ENCODE assay signal across 8 cellular contexts in genomic region chr12:102062419-102062806, GRCh38. TPM values are rescaled to one million over a fixed set of nuclear protein-coding genes. Genes with fewer than 3 reads are reported as not detected.
A peak's percentile ranks its signal among the peaks of the same experiment; 100 is the strongest.
DNase-seq lines count a peak whose midpoint lies in the region; ATAC-seq and TF ChIP-seq lines count a peak whose summit lies in the region.

No MANE protein-coding gene starts in this region.

- no peaks in the 10 kb centered on the region for H3K27me3 ChIP-seq in A673 (replicated peaks; ENCODE audit: insufficient read depth, low read depth, low read length, poor library complexity)

- POLR2A ChIA-PET in A673 (lab: Charles Lee; ENCODE audit: low non-redundant PET): no interaction called here

- intact Hi-C loops in A673 (cut with micrococcal nuclease; ENCODE audit: unreplicated experiment): no loop called here

- in situ Hi-C loops in astrocyte of the spinal cord (cut with HindIII; ENCODE audit: low sequenced_read_pairs): no loop called here

- CTCF ChIA-PET in A673 (lab: Charles Lee): interaction anchor here (0.8 kb wide), 1 partner anchor 707 kb away, joined by 4 read pairs; no protein-coding TSS in a partner anchor

- DNase-seq in A673 (ENCODE audit: low spot score) (no peak), HFFc6 (no peak), astrocyte of the spinal cord (ENCODE audit: low read depth, low spot score) (no peak), naive B cell (no peak), DMS53 treated with DMSO at 0.1 percent for 48 hours (lab: John Stamatoyannopoulos, UW; ENCODE audit: unreplicated experiment) (no peak), NCI-H146 (lab: John Stamatoyannopoulos, UW) (no peak), NCI-H1694 treated with DMSO at 0.1 percent for 48 hours (lab: John Stamatoyannopoulos, UW) (no peak)
- no peak for DNase-seq in stimulated activated CD4-positive, alpha-beta T cell treated with anti-CD3 and anti-CD28 coated beads, Interleukin-1b, Interleukin-23, amount 100 ng/mL, for 48 hours

- H3K27ac Mint-ChIP-seq in HFFc6 (peak overlapping the region; percentile 94; the same call in 1 of the 2 replicates), naive B cell (peak overlapping the region in 4 of 6 donors; percentile 97 to 100 (median 99))

- H3K9me3 Mint-ChIP-seq in HFFc6 (no peaks in the 10 kb centered on the region), naive B cell (peaks cover 0 to 2% (median 0%) of the 10 kb centered on the region in 7 donors)

- BruUV-seq in A673 (replicated peaks; lab: Mats Ljungman, UMichigan): no TSS peak

- H3K27me3 Mint-ChIP-seq in HFFc6 (ENCODE audit: insufficient read depth) (0 out of 2 replicates have a peak, but pooled peaks cover 2% of the 10 kb centered on the region), naive B cell (peaks cover 0 to 20% (median 8%) of the 10 kb centered on the region in 3 donors)

- H3K4me1 ChIP-seq in A673 (ENCODE audit: insufficient read depth, low read length, poor library complexity, severe bottlenecking): peaks cover 3% of the 10 kb centered on the region

- H3K27ac ChIP-seq in A673 (ENCODE audit: low read depth, low read length, poor library complexity, severe bottlenecking): no peak overlapping the region

- TF ChIP-seq CTCF in A673 (conservative IDR thresholded peaks at IDR 0.05; ENCODE audit: low read depth, low read length) (no peak), HFFc6 (IDR thresholded peaks at IDR 0.05) (no peak), astrocyte of the spinal cord (IDR thresholded peaks at IDR 0.05; ENCODE audit: low read depth, low read length) (no peak)

- H3K4me3 ChIP-seq in A673 (ENCODE audit: low read depth, low read length, poor library complexity, severe bottlenecking) (peak overlapping the region; percentile 68), astrocyte of the spinal cord (ENCODE audit: low read depth, low read length) (peak overlapping the region; percentile 90)

- H3K9me3 ChIP-seq in A673 (ENCODE audit: low read depth, low read length, poor library complexity, severe bottlenecking): no peaks in the 10 kb centered on the region

- H3K36me3 ChIP-seq in A673 (ENCODE audit: insufficient read depth, low read length, poor library complexity, severe bottlenecking): no peaks in the 10 kb centered on the region

- ATAC-seq in naive B cell (ENCODE audit: low read depth in 2 of 2): no peak

- H3K36me3 Mint-ChIP-seq in HFFc6 (ENCODE audit: low read depth) (peaks cover 13% of the 10 kb centered on the region; the same call in 1 of the 2 replicates), naive B cell (peaks cover 7 to 8% of the 10 kb centered on the region in 2 donors)

- H3K4me3 Mint-ChIP-seq in HFFc6: peak overlapping the region; percentile 94
- H3K4me3 Mint-ChIP-seq in naive B cell: peak overlapping the region in 7 of 8 donors; percentile 89 to 99 (median 97)

- H3K4me1 Mint-ChIP-seq in HFFc6 (ENCODE audit: low read depth) (peaks cover 26% of the 10 kb centered on the region), naive B cell (peaks cover 16 to 36% (median 22%) of the 10 kb centered on the region in 3 donors)

RNA-seq across cellular contexts. Expression of gene WASHC3, which starts 0.6 kb away (rescaled TPM):
- 16.6 and 18.0 TPM in 2 replicates for total RNA-seq in A673 (2021)
- total RNA-seq in HFFc6 (2021; fragmentation: NEBNext Ultra II Directional; extraction: Animal tissue kit (Norgen Biotek cat#: 25700)): 10 to 100 TPM; 49.2 to 61.0 (median 54.8) TPM
- polyA plus RNA-seq in naive B cell (ENCODE audit: low read depth in 6 of 6): 100 to 1,000 TPM in 5 of 6 donors, 10 to 100 TPM in 1; 77.8 to 146 (median 122) TPM

RNA-seq across cellular contexts. Expression of gene NUP37, which starts 57.5 kb away (rescaled TPM):
- total RNA-seq in A673 (2021): 48.4 and 57.3 TPM in 2 replicates
- 10 to 100 TPM; 36.0 to 53.9 (median 47.8) TPM for total RNA-seq in HFFc6 (2021; fragmentation: NEBNext Ultra II Directional; extraction: Animal tissue kit (Norgen Biotek cat#: 25700))
- 10 to 100 TPM; 31.4 to 39.6 (median 37.6) TPM for polyA plus RNA-seq in naive B cell (ENCODE audit: low read depth in 6 of 6)

RNA-seq across cellular contexts. Expression of gene PARPBP, which starts 57.6 kb away (rescaled TPM):
- total RNA-seq in A673 (2021): 37.8 and 43.0 TPM in 2 replicates
- total RNA-seq in HFFc6 (2021; fragmentation: NEBNext Ultra II Directional; extraction: Animal tissue kit (Norgen Biotek cat#: 25700)): 10 to 100 TPM in 5 of 6 experiments, 1 to 10 TPM in 1; 8.6 to 13.6 (median 12.6) TPM
- polyA plus RNA-seq in naive B cell (ENCODE audit: low read depth in 6 of 6): 1 to 10 TPM; 2.3 to 3.0 (median 2.6) TPM
